8 cellular contexts compared by ENCODE assay signal in the genomic region with DNA sequence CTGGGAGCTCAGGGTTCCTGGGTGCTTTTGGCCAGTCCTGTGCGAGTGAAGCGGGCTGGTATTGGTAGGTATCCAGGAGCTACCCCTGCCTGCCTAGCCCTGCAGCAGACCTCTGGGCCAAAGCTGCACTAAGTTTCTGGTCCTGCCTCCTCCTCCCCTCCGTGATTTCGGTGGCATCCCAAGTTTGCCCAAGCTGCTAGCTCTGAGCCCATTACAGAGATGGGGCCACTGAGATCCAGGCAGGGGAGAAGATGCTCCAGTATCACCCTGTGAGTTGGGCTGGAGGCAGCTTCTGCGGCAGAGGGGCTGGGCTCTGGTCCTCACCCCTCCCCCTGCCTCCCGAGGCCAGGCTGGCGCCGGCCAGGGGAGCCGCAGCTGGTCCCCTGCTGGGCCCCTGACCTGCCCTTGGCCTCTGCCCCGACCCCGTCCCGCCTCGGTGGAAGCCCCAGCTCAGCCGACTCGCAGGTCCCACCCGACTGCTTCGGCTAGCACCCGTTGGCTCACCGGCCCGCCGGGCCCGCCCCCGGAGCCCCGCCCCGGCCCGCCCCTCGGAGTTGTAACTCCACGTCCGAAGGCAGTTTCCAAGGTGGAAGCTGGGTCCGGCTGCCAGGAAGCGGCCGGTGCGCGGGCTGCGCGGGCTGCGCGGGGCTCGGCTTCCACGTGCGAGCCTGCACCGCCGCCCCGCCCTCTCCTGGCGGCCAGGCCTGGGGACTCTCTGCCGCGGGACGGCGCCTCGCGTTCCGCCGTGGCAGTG. TPM values are rescaled to one million over a fixed set of nuclear protein-coding genes. Genes with fewer than 3 reads are reported as not detected.
DNase-seq lines count a peak whose midpoint lies in the region; ATAC-seq and TF ChIP-seq lines count a peak whose summit lies in the region.

A gene with protein sequence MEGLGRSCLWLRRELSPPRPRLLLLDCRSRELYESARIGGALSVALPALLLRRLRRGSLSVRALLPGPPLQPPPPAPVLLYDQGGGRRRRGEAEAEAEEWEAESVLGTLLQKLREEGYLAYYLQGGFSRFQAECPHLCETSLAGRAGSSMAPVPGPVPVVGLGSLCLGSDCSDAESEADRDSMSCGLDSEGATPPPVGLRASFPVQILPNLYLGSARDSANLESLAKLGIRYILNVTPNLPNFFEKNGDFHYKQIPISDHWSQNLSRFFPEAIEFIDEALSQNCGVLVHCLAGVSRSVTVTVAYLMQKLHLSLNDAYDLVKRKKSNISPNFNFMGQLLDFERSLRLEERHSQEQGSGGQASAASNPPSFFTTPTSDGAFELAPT (plus strand): TSS at position 584 of the 754 bp plus-strand sequence. CDS start 751 bp downstream, outside the sequence.

- ATAC-seq in activated CD8-positive, alpha-beta T cell treated with anti-CD3 and anti-CD28 coated beads, Interleukin-2, amount 10 ng/mL, durations not matched to agents 7 days and 5 days, result peak; percentile 42
- ATAC-seq in activated CD8-positive, alpha-beta T cell treated with anti-CD3 and anti-CD28 coated beads for 36 hours, result no peak
- peak; percentile 17; the same call in 2 of the 3 replicates for ATAC-seq in SK-N-SH treated with all-trans-retinoic acid at 6 μM for 48 hours
- ATAC-seq in thoracic aorta (ENCODE audit: insufficient number of reproducible peaks, low FRiP score, low read depth), result no peak
- ATAC-seq in HG02852 (IDR thresholded peaks at IDR 0.05; ENCODE audit: unreplicated experiment), result no peak

- H3K4me3 ChIP-seq in left ventricle myocardium inferior, result peak within 1 kb of the TSS; percentile 46
- H3K4me3 ChIP-seq in thoracic aorta, result peak within 1 kb of the TSS; percentile 49

- no peak for DNase-seq in activated CD8-positive, alpha-beta T cell treated with anti-CD3 and anti-CD28 coated beads, Interleukin-2, amount 10 ng/mL, durations not matched to agents 7 days and 5 days
- no peak for DNase-seq in activated CD8-positive, alpha-beta T cell treated with anti-CD3 and anti-CD28 coated beads for 36 hours
- no peak for DNase-seq in left ventricle myocardium inferior
- no peak for DNase-seq in thoracic aorta (ENCODE audit: low spot score)
- no peak for DNase-seq in cortex of kidney (lab: John Stamatoyannopoulos, UW)
- DNase-seq in inferior parietal cortex (ENCODE audit: extremely low spot score), result no peak

- H3K27ac Mint-ChIP-seq in activated CD8-positive, alpha-beta T cell treated with anti-CD3 and anti-CD28 coated beads, Interleukin-2, amount 10 ng/mL, durations not matched to agents 7 days and 5 days, result no peak within 1 kb of the TSS
- H3K27ac Mint-ChIP-seq in activated CD8-positive, alpha-beta T cell treated with anti-CD3 and anti-CD28 coated beads for 36 hours, result no peak within 1 kb of the TSS

- H3K9me3 Mint-ChIP-seq in activated CD8-positive, alpha-beta T cell treated with anti-CD3 and anti-CD28 coated beads, Interleukin-2, amount 10 ng/mL, durations not matched to agents 7 days and 5 days (ENCODE audit: insufficient read depth), result no peaks in the 10 kb centered on the region
- H3K9me3 Mint-ChIP-seq in activated CD8-positive, alpha-beta T cell treated with anti-CD3 and anti-CD28 coated beads for 36 hours, result no peaks in the 10 kb centered on the region

- H3K36me3 ChIP-seq in left ventricle myocardium inferior (no peaks in the 10 kb centered on the region), thoracic aorta (no peaks in the 10 kb centered on the region)

- H3K27me3 Mint-ChIP-seq in activated CD8-positive, alpha-beta T cell treated with anti-CD3 and anti-CD28 coated beads, Interleukin-2, amount 10 ng/mL, durations not matched to agents 7 days and 5 days (ENCODE audit: low read depth), result peaks cover 35% of the 10 kb centered on the region
- H3K27me3 Mint-ChIP-seq in activated CD8-positive, alpha-beta T cell treated with anti-CD3 and anti-CD28 coated beads for 36 hours, result peaks cover 33% of the 10 kb centered on the region

- POLR2A ChIA-PET in activated CD8-positive, alpha-beta T cell treated with anti-CD3 and anti-CD28 coated beads, Interleukin-2, amount 10 ng/mL, durations not matched to agents 7 days and 5 days (lab: Charles Lee), result no interaction called here
- POLR2A ChIA-PET in activated CD8-positive, alpha-beta T cell treated with anti-CD3 and anti-CD28 coated beads for 36 hours (lab: Charles Lee), result interaction anchor here (0.9 to 1.5 kb wide), 3 partner anchors 30 to 108 kb away, joined by 3 to 4 read pairs (median 3); no protein-coding TSS in a partner anchor

- H3K27ac ChIP-seq in left ventricle myocardium inferior (replicated peaks), result no peak within 1 kb of the TSS
- no peak within 1 kb of the TSS for H3K27ac ChIP-seq in thoracic aorta

- H3K27me3 ChIP-seq in left ventricle myocardium inferior (ENCODE audit: low read depth) (peaks cover 73% of the 10 kb centered on the region), thoracic aorta (replicated peaks; ENCODE audit: insufficient read depth) (no peaks in the 10 kb centered on the region)

- intact Hi-C loops in activated CD8-positive, alpha-beta T cell treated with anti-CD3 and anti-CD28 coated beads for 36 hours (cut with micrococcal nuclease), result loop anchor here (5.0 kb wide), 1 partner anchor 89 kb away; no protein-coding TSS in a partner anchor
- intact Hi-C loops in left ventricle myocardium inferior (cut with micrococcal nuclease), result no loop called here

- no peak for TF ChIP-seq CTCF in activated CD8-positive, alpha-beta T cell treated with anti-CD3 and anti-CD28 coated beads for 36 hours (IDR thresholded peaks at IDR 0.05)
- no peak for TF ChIP-seq CTCF in left ventricle myocardium inferior (IDR thresholded peaks at IDR 0.05; ENCODE audit: borderline replicate concordance)
- no peak for TF ChIP-seq CTCF in thoracic aorta (IDR thresholded peaks at IDR 0.05)

- peaks cover 4% of the 10 kb centered on the region for H3K4me1 Mint-ChIP-seq in activated CD8-positive, alpha-beta T cell treated with anti-CD3 and anti-CD28 coated beads, Interleukin-2, amount 10 ng/mL, durations not matched to agents 7 days and 5 days (ENCODE audit: low read depth)
- H3K4me1 Mint-ChIP-seq in activated CD8-positive, alpha-beta T cell treated with anti-CD3 and anti-CD28 coated beads for 36 hours (ENCODE audit: low read depth), result peaks cover 7% of the 10 kb centered on the region

- no peak within 1 kb of the TSS for H3K4me3 Mint-ChIP-seq in activated CD8-positive, alpha-beta T cell treated with anti-CD3 and anti-CD28 coated beads, Interleukin-2, amount 10 ng/mL, durations not matched to agents 7 days and 5 days
- H3K4me3 Mint-ChIP-seq in activated CD8-positive, alpha-beta T cell treated with anti-CD3 and anti-CD28 coated beads for 36 hours, result no peak within 1 kb of the TSS

- H3K9me3 ChIP-seq in left ventricle myocardium inferior (replicated peaks), result no peaks in the 10 kb centered on the region
- H3K9me3 ChIP-seq in thoracic aorta, result no peaks in the 10 kb centered on the region

- peaks cover 17% of the 10 kb centered on the region for H3K4me1 ChIP-seq in left ventricle myocardium inferior
- H3K4me1 ChIP-seq in thoracic aorta (ENCODE audit: control insufficient read depth in 1 of 2, low read depth in 2 of 2), result peaks cover 0 to 20% of the 10 kb centered on the region in 2 donors

- no peaks in the 10 kb centered on the region for H3K36me3 Mint-ChIP-seq in activated CD8-positive, alpha-beta T cell treated with anti-CD3 and anti-CD28 coated beads, Interleukin-2, amount 10 ng/mL, durations not matched to agents 7 days and 5 days (ENCODE audit: low read depth)
- no peaks in the 10 kb centered on the region for H3K36me3 Mint-ChIP-seq in activated CD8-positive, alpha-beta T cell treated with anti-CD3 and anti-CD28 coated beads for 36 hours (ENCODE audit: low read depth)

- CTCF ChIA-PET in activated CD8-positive, alpha-beta T cell treated with anti-CD3 and anti-CD28 coated beads, Interleukin-2, amount 10 ng/mL, durations not matched to agents 7 days and 5 days (lab: Charles Lee), result interaction anchor here (1.1 to 3.4 kb wide), 6 partner anchors 15 to 614 kb away, joined by 3 to 12 read pairs (median 4); no protein-coding TSS in a partner anchor
- CTCF ChIA-PET in activated CD8-positive, alpha-beta T cell treated with anti-CD3 and anti-CD28 coated beads for 36 hours (lab: Charles Lee), result interaction anchor here (1.0 to 4.4 kb wide), 7 partner anchors 11 to 108 kb away, joined by 4 to 29 read pairs (median 12); a partner anchor contains a TSS

TF ChIP-seq in SK-N-SH treated with all-trans-retinoic acid at 6 μM for 48 hours, 23 proteins besides CTCF, POLR2A, EP300 and RAD21:
- TF ChIP-seq, protein P1, sequence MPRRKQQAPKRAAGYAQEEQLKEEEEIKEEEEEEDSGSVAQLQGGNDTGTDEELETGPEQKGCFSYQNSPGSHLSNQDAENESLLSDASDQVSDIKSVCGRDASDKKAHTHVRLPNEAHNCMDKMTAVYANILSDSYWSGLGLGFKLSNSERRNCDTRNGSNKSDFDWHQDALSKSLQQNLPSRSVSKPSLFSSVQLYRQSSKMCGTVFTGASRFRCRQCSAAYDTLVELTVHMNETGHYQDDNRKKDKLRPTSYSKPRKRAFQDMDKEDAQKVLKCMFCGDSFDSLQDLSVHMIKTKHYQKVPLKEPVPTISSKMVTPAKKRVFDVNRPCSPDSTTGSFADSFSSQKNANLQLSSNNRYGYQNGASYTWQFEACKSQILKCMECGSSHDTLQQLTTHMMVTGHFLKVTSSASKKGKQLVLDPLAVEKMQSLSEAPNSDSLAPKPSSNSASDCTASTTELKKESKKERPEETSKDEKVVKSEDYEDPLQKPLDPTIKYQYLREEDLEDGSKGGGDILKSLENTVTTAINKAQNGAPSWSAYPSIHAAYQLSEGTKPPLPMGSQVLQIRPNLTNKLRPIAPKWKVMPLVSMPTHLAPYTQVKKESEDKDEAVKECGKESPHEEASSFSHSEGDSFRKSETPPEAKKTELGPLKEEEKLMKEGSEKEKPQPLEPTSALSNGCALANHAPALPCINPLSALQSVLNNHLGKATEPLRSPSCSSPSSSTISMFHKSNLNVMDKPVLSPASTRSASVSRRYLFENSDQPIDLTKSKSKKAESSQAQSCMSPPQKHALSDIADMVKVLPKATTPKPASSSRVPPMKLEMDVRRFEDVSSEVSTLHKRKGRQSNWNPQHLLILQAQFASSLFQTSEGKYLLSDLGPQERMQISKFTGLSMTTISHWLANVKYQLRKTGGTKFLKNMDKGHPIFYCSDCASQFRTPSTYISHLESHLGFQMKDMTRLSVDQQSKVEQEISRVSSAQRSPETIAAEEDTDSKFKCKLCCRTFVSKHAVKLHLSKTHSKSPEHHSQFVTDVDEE (CRISPR knock-in tag; IDR thresholded peaks at IDR 0.05), result no peak
- no peak for TF ChIP-seq ZNF8 (CRISPR knock-in tag; IDR thresholded peaks at IDR 0.05)
- no peak for TF ChIP-seq ARNTL (CRISPR knock-in tag; IDR thresholded peaks at IDR 0.05; ENCODE audit: borderline replicate concordance, low read depth)
- TF ChIP-seq RARB (CRISPR knock-in tag; IDR thresholded peaks at IDR 0.05), result no peak

RNA-seq across cellular contexts. Expression of the gene that starts here (rescaled TPM):
- total RNA-seq in activated CD8-positive, alpha-beta T cell treated with anti-CD3 and anti-CD28 coated beads, Interleukin-2, amount 10 ng/mL, durations not matched to agents 7 days and 5 days, result not detected
- total RNA-seq in activated CD8-positive, alpha-beta T cell treated with anti-CD3 and anti-CD28 coated beads for 36 hours, result under 1 TPM in 1 of 2 experiments, not detected in 1; 0.14 TPM
- total RNA-seq in left ventricle myocardium inferior (not detected), thoracic aorta (not detected)

Comparison
In these comparisons a context has a peak if more than half of its experiments do, and no peak if none do; other contexts are left out.
1. Peak in ATAC-seq in activated CD8-positive, alpha-beta T cell treated with anti-CD3 and anti-CD28 coated beads, Interleukin-2, amount 10 ng/mL, durations not matched to agents 7 days and 5 days; RNA of the gene not detected or under 1 TPM.